9 cellular contexts compared by ENCODE assay signal in the genomic region with DNA sequence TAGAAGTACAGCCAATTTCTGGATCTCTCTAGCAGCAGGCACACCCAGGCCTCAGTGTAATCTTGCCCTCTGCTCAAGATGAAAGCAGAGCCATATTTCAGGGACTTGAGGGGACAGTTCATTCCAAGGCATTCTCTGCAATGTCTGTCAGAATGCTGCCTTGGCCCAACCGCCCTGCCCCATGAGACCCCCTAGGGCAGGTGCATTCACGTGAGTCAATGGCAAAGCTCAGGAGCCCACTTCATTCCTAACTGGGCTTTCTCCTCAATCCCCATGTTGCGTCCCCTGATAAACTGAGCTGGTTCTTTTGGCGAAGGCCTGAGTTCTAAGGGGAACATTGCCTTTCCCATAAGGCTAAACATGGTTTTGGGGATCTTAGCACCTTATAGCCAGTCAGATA. TPM values are rescaled to one million over a fixed set of nuclear protein-coding genes. Genes with fewer than 3 reads are reported as not detected.
"Had no signal": no experiment of that assay in that cellular context is flagged by ENCODE, and none has a peak within 500 bp of the region (broad histone marks: within the 10 kb centered on the region; RNA-seq: fewer than 3 reads in every experiment).

No MANE protein-coding gene starts in this region.

- H3K9me3 ChIP-seq: HAP-1 had no signal

- H3K9me3 Mint-ChIP-seq: H9, HFFc6 had no signal

- H3K27ac ChIP-seq: GM23248 had no signal

- DNase-seq: GOT3 had no signal

- H3K27ac Mint-ChIP-seq: H9, HFFc6 had no signal

- H3K4me3 Mint-ChIP-seq: H9, HFFc6 had no signal

- FAIRE-seq: H54 had no signal

- H3K4me1 ChIP-seq: HAP-1 had no signal

- H3K36me3 ChIP-seq: HAP-1 had no signal

- H2AFZ ChIP-seq: GM23248 had no signal

- H3K4me3 ChIP-seq: GM23248, HAP-1 had no signal

RNA-seq across cellular contexts. Expression of a gene that starts 9.5 kb away (rescaled TPM):
- total RNA-seq: GM23248, H1, H4, H7, H9, HFFc6 had no signal
- polyA plus RNA-seq: GM23248, H1 had no signal
